Comparison of ENCODE assay signal across 1 cellular context in genomic region chr1:176531036-176531435, GRCh38.
A peak's percentile ranks its signal among the peaks of the same experiment; 100 is the strongest.
TF ChIP-seq lines count a peak whose summit lies in the region.

No MANE protein-coding gene starts in this region.

TF ChIP-seq in HepG2, 621 proteins besides CTCF, POLR2A, EP300 and RAD21 (continued from another document):
- 0 out of 2 replicates have a peak, but pooled peaks have one; percentile 18 for TF ChIP-seq PAXIP1 (CRISPR knock-in tag; conservative IDR thresholded peaks at IDR 0.05)
- TF ChIP-seq SAFB2 (CRISPR knock-in tag; IDR thresholded peaks at IDR 0.05; ENCODE audit: borderline replicate concordance, low read depth): no peak
- no peak for TF ChIP-seq E2F5 (CRISPR knock-in tag; conservative IDR thresholded peaks at IDR 0.05)
- TF ChIP-seq ELF3 (CRISPR knock-in tag; IDR thresholded peaks at IDR 0.05): 0 out of 2 replicates have a peak, but pooled peaks have one; percentile 15
- TF ChIP-seq NR2F6 (IDR thresholded peaks at IDR 0.05): no peak
- no peak for TF ChIP-seq NR2F6 (CRISPR knock-in tag; IDR thresholded peaks at IDR 0.05)
- no peak for TF ChIP-seq ZNF552 (CRISPR knock-in tag; IDR thresholded peaks at IDR 0.05; ENCODE audit: borderline replicate concordance)
- no peak for TF ChIP-seq TFAP4 (IDR thresholded peaks at IDR 0.05; ENCODE audit: borderline replicate concordance, low read depth)
- TF ChIP-seq ZNF615 (CRISPR knock-in tag; IDR thresholded peaks at IDR 0.05; ENCODE audit: borderline replicate concordance): no peak
- no peak for TF ChIP-seq BCLAF1 (IDR thresholded peaks at IDR 0.05)
- TF ChIP-seq GABPA (IDR thresholded peaks at IDR 0.05; ENCODE audit: low read depth, low read length): no peak
- TF ChIP-seq GABPA (CRISPR knock-in tag; IDR thresholded peaks at IDR 0.05; ENCODE audit: low read depth): peak; percentile 27; the same call in 1 of the 2 replicates
- TF ChIP-seq RBAK (CRISPR knock-in tag; IDR thresholded peaks at IDR 0.05): no peak
- TF ChIP-seq HNF4A (CRISPR knock-in tag; IDR thresholded peaks at IDR 0.05): peak; percentile 78
- no peak for TF ChIP-seq ZNF329 (CRISPR knock-in tag; IDR thresholded peaks at IDR 0.05; ENCODE audit: low read depth)
- 0 out of 2 replicates have a peak, but pooled peaks have one; percentile 13 for TF ChIP-seq HNF4G (IDR thresholded peaks at IDR 0.05; ENCODE audit: borderline replicate concordance, low read depth, low read length)
- TF ChIP-seq HNF4G (CRISPR knock-in tag; IDR thresholded peaks at IDR 0.05; ENCODE audit: borderline replicate concordance, low read depth): no peak
